9 cellular contexts compared by ENCODE assay signal in genomic region chr12:67698711-67699603, GRCh38. TPM values are rescaled to one million over a fixed set of nuclear protein-coding genes. Genes with fewer than 3 reads are reported as not detected.
DNase-seq lines count a peak whose midpoint lies in the region; ATAC-seq and TF ChIP-seq lines count a peak whose summit lies in the region.
"Had no signal": no experiment of that assay in that cellular context is flagged by ENCODE, and none has a peak within 500 bp of the region (broad histone marks: within the 10 kb centered on the region; RNA-seq: fewer than 3 reads in every experiment).

No MANE protein-coding gene starts in this region.

- H3K14ac ChIP-seq in neuronal stem cell (ENCODE audit: low read length), result no peak overlapping the region

- H3K4me2 ChIP-seq in neuronal stem cell (ENCODE audit: insufficient read depth, low read length, poor library complexity, severe bottlenecking), result no peak overlapping the region
- H3K4me2 ChIP-seq: A549 had no signal

- peaks cover 0 to 14% of the 10 kb centered on the region in 2 donors for H3K4me1 ChIP-seq in neuronal stem cell (ENCODE audit: control insufficient read depth in 2 of 2, insufficient read depth in 1 of 2, low read depth in 1 of 2, low read length in 2 of 2)
- H3K4me1 ChIP-seq: A549 had no signal

- in situ Hi-C loops in brain microvascular endothelial cell (cut with HindIII; ENCODE audit: low pct_ligation_motif_present, low sequenced_read_pairs), result no loop called here

- WGBS in neuronal stem cell (ENCODE audit: extremely low coverage in 2 of 2, insufficient read length in 2 of 2, insufficient replicate concordance in 1 of 2), 2 donors, result no CpG with 5 or more reads among the region's 7 CpGs

- no peaks in the 10 kb centered on the region for H3K9me3 ChIP-seq in neuronal stem cell (replicated peaks in 1 of 2; ENCODE audit: control insufficient read depth in 2 of 2, insufficient read depth in 1 of 2, low read depth in 1 of 2, low read length in 2 of 2)
- H3K9me3 ChIP-seq: A549 had no signal

- H4K91ac ChIP-seq in neuronal stem cell (ENCODE audit: low read depth, low read length, poor library complexity), result no peak overlapping the region

- peak overlapping the region; percentile 27 for H3K4me3 ChIP-seq in brain microvascular endothelial cell (ENCODE audit: low read depth, low read length)
- H3K4me3 ChIP-seq in neuronal stem cell (ENCODE audit: low read length in 2 of 2), result no peak overlapping the region
- H3K4me3 ChIP-seq: A549 had no signal

- ATAC-seq in HG03196 (IDR thresholded peaks at IDR 0.05; ENCODE audit: unreplicated experiment), result peak; percentile 95
- ATAC-seq: A549 had no signal

- no peak overlapping the region for H3K4ac ChIP-seq in neuronal stem cell (ENCODE audit: low read length)

- no peak for TF ChIP-seq CTCF in brain microvascular endothelial cell (IDR thresholded peaks at IDR 0.05; ENCODE audit: low read depth, low read length, missing control alignments)

- H3K9ac ChIP-seq in neuronal stem cell (ENCODE audit: low read depth, low read length, poor library complexity), result no peak overlapping the region

- no peak overlapping the region for H2BK5ac ChIP-seq in neuronal stem cell (ENCODE audit: low read length)

- H3K27ac ChIP-seq in brain microvascular endothelial cell, result peak overlapping the region; percentile 70
- no peak overlapping the region for H3K27ac ChIP-seq in neuronal stem cell (replicated peaks; ENCODE audit: low read length)
- H3K27ac ChIP-seq: A549 had no signal

- no peaks in the 10 kb centered on the region for H3K79me1 ChIP-seq in neuronal stem cell (ENCODE audit: low read depth, low read length)

- no peak overlapping the region for H4K8ac ChIP-seq in neuronal stem cell (ENCODE audit: low read depth, low read length)

- H2BK12ac ChIP-seq in neuronal stem cell (ENCODE audit: low read length), result no peak overlapping the region

- no peak overlapping the region for H2AK5ac ChIP-seq in neuronal stem cell (ENCODE audit: low read depth, low read length)

- H3K27me3 ChIP-seq in brain microvascular endothelial cell (replicated peaks) (no peaks in the 10 kb centered on the region), neuronal stem cell (ENCODE audit: control insufficient read depth in 3 of 3, insufficient read depth in 3 of 3, low read depth in 1 of 3, low read length in 3 of 3) (no peaks in the 10 kb centered on the region)

- peak; percentile 67 for DNase-seq in activated CD8-positive, alpha-beta memory T cell treated with anti-CD3 and anti-CD28 coated beads for 24 hours
- no peak for DNase-seq in activated CD8-positive, alpha-beta memory T cell treated with anti-CD3 and anti-CD28 coated beads, Interleukin-2, amount 50 U/mL, for 48 hours
- DNase-seq in T-helper 22 cell (ENCODE audit: low read depth) (peak; percentile 13), brain microvascular endothelial cell (no peak), neuronal stem cell (ENCODE audit: low spot score) (no peak), COR-L47 (lab: John Stamatoyannopoulos, UW) (no peak), cortex of kidney (lab: John Stamatoyannopoulos, UW) (no peak)

- H3K36me3 ChIP-seq in brain microvascular endothelial cell (replicated peaks) (no peaks in the 10 kb centered on the region), neuronal stem cell (replicated peaks in 1 of 2; ENCODE audit: control insufficient read depth in 2 of 2, insufficient read depth in 2 of 2, low read length in 2 of 2) (no peaks in the 10 kb centered on the region)

- no peak overlapping the region for H2BK15ac ChIP-seq in neuronal stem cell (ENCODE audit: low read length)

- no peak overlapping the region for H3K18ac ChIP-seq in neuronal stem cell (ENCODE audit: low read length)

- H3K23ac ChIP-seq in neuronal stem cell (ENCODE audit: low read depth, low read length, poor library complexity), result no peak overlapping the region

- H2BK120ac ChIP-seq in neuronal stem cell (ENCODE audit: low read depth, low read length), result no peak overlapping the region

- H2AFZ ChIP-seq in neuronal stem cell (ENCODE audit: low read length), result peak overlapping the region; percentile 68

RNA-seq across cellular contexts. Expression of gene DYRK2, which starts 50.4 kb away (rescaled TPM):
- polyA plus RNA-seq in neuronal stem cell (2013, experiment 1 of 2), result 21.5 TPM
- 20.9 TPM for polyA plus RNA-seq in neuronal stem cell (2013, experiment 2 of 2)

Comparison
In these comparisons a context has a peak if more than half of its experiments do, and no peak if none do; other contexts are left out.
1. DNase-seq: peak in activated CD8-positive, alpha-beta memory T cell treated with anti-CD3 and anti-CD28 coated beads for 24 hours (single experiment) and T-helper 22 cell (single experiment); none in activated CD8-positive, alpha-beta memory T cell treated with anti-CD3 and anti-CD28 coated beads, Interleukin-2, amount 50 U/mL, for 48 hours (single experiment), brain microvascular endothelial cell (single experiment), neuronal stem cell (single experiment), COR-L47 (single experiment) and cortex of kidney (single experiment).